2 cellular contexts compared by ENCODE assay signal in genomic region chr13:105979131-105979530, GRCh38.
A peak's percentile ranks its signal among the peaks of the same experiment; 100 is the strongest.
TF ChIP-seq lines count a peak whose summit lies in the region.

No MANE protein-coding gene starts in this region.

TF ChIP-seq in HEK293, 187 proteins besides CTCF, POLR2A, EP300 and RAD21 (continued from another document):
- 0 out of 2 replicates have a peak, but pooled peaks have one; percentile 11 for TF ChIP-seq IKZF3 (tag by site-specific recombination; IDR thresholded peaks at IDR 0.05)

TF ChIP-seq in SK-N-SH treated with all-trans-retinoic acid at 6 μM for 48 hours, 23 proteins besides CTCF, POLR2A, EP300 and RAD21 (continued from another document):
- TF ChIP-seq CSDC2 (CRISPR knock-in tag; IDR thresholded peaks at IDR 0.05) (no peak), GLIS3 (CRISPR knock-in tag; IDR thresholded peaks at IDR 0.05) (no peak), TSHZ2 (CRISPR knock-in tag; IDR thresholded peaks at IDR 0.05) (no peak), ESRRG (CRISPR knock-in tag; IDR thresholded peaks at IDR 0.05) (no peak), OSR1 (CRISPR knock-in tag; IDR thresholded peaks at IDR 0.05) (no peak), ISL1 (CRISPR knock-in tag; IDR thresholded peaks at IDR 0.05) (no peak)
